ENCODE assay signal across 1 cellular context in the genomic region with DNA sequence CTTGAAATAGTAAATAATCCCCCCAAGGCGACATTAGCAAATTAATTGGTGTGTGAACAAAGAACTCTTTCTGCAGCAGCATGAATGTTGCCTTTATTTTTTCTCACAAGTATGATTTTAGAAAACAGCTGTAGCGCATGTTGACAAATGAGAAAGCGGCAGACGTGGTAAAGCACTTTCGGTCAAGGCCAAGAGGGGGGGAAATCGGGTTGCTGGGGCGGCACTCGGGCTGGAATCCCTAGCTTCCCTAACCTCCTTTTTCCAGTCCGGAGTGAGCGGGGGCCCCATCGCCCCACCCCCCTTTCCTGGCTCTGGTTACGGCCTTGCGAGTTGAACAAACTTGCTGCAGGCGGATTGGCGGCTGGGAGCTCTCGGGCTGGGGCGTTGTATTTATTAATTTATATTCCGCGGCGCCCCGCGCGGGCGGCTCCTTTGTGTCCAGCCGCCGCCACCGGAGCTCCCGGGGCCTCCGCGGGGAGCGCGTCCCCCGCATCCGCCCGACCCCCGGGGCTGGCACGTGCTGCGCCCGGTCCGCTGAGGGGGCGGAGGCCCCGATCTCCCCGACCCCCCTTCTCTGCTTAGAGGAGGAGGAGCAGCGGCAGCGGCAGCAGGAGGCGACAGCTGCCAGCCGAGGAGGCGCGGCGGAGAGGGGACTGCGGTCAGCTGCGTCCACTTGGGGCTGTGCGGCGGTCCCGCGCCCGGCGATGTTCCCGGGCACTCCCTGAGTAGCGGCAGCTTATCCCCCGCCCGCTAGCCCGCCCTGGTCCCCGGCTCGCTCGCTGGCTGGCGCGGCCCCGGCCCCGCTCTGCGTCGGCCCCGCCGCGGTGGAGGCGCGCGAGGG.
TF ChIP-seq lines count a peak whose summit lies in the region.

A gene with protein sequence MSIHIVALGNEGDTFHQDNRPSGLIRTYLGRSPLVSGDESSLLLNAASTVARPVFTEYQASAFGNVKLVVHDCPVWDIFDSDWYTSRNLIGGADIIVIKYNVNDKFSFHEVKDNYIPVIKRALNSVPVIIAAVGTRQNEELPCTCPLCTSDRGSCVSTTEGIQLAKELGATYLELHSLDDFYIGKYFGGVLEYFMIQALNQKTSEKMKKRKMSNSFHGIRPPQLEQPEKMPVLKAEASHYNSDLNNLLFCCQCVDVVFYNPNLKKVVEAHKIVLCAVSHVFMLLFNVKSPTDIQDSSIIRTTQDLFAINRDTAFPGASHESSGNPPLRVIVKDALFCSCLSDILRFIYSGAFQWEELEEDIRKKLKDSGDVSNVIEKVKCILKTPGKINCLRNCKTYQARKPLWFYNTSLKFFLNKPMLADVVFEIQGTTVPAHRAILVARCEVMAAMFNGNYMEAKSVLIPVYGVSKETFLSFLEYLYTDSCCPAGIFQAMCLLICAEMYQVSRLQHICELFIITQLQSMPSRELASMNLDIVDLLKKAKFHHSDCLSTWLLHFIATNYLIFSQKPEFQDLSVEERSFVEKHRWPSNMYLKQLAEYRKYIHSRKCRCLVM (plus strand): TSS at position 607 of the 841 bp plus-strand sequence. CDS start 347 bp downstream, outside the sequence.

TF ChIP-seq in SK-N-SH treated with all-trans-retinoic acid at 6 μM for 48 hours, 23 proteins besides CTCF, POLR2A, EP300 and RAD21 (continued from another document):
- TF ChIP-seq, protein P1, sequence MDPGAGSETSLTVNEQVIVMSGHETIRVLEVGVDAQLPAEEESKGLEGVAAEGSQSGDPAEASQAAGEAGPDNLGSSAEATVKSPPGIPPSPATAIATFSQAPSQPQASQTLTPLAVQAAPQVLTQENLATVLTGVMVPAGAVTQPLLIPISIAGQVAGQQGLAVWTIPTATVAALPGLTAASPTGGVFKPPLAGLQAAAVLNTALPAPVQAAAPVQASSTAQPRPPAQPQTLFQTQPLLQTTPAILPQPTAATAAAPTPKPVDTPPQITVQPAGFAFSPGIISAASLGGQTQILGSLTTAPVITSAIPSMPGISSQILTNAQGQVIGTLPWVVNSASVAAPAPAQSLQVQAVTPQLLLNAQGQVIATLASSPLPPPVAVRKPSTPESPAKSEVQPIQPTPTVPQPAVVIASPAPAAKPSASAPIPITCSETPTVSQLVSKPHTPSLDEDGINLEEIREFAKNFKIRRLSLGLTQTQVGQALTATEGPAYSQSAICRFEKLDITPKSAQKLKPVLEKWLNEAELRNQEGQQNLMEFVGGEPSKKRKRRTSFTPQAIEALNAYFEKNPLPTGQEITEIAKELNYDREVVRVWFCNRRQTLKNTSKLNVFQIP (CRISPR knock-in tag; IDR thresholded peaks at IDR 0.05; ENCODE audit: borderline replicate concordance, low read depth), result no peak
- TF ChIP-seq ZFP3 (CRISPR knock-in tag; IDR thresholded peaks at IDR 0.05) (no peak), ZNF70 (CRISPR knock-in tag; IDR thresholded peaks at IDR 0.05) (0 out of 2 replicates have a peak, but pooled peaks have one; percentile 6), BACH2 (CRISPR knock-in tag; IDR thresholded peaks at IDR 0.05; ENCODE audit: borderline replicate concordance) (no peak), ZNF565 (CRISPR knock-in tag; conservative IDR thresholded peaks at IDR 0.05; ENCODE audit: low read depth) (no peak), TOX (CRISPR knock-in tag; IDR thresholded peaks at IDR 0.05; ENCODE audit: borderline replicate concordance) (no peak), TCF4 (CRISPR knock-in tag; IDR thresholded peaks at IDR 0.05; ENCODE audit: borderline replicate concordance) (peak; percentile 37; the same call in 1 of the 2 replicates), RARB (CRISPR knock-in tag; IDR thresholded peaks at IDR 0.05) (no peak), ISL1 (CRISPR knock-in tag; IDR thresholded peaks at IDR 0.05) (0 out of 2 replicates have a peak, but pooled peaks have one; percentile 10), ZFP30 (CRISPR knock-in tag; IDR thresholded peaks at IDR 0.05) (no peak)
- TF ChIP-seq, protein P2, sequence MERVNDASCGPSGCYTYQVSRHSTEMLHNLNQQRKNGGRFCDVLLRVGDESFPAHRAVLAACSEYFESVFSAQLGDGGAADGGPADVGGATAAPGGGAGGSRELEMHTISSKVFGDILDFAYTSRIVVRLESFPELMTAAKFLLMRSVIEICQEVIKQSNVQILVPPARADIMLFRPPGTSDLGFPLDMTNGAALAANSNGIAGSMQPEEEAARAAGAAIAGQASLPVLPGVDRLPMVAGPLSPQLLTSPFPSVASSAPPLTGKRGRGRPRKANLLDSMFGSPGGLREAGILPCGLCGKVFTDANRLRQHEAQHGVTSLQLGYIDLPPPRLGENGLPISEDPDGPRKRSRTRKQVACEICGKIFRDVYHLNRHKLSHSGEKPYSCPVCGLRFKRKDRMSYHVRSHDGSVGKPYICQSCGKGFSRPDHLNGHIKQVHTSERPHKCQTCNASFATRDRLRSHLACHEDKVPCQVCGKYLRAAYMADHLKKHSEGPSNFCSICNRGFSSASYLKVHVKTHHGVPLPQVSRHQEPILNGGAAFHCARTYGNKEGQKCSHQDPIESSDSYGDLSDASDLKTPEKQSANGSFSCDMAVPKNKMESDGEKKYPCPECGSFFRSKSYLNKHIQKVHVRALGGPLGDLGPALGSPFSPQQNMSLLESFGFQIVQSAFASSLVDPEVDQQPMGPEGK (CRISPR knock-in tag; IDR thresholded peaks at IDR 0.05; ENCODE audit: borderline replicate concordance), result peak; percentile 96; the same call in 1 of the 2 replicates
- TF ChIP-seq, protein P3, sequence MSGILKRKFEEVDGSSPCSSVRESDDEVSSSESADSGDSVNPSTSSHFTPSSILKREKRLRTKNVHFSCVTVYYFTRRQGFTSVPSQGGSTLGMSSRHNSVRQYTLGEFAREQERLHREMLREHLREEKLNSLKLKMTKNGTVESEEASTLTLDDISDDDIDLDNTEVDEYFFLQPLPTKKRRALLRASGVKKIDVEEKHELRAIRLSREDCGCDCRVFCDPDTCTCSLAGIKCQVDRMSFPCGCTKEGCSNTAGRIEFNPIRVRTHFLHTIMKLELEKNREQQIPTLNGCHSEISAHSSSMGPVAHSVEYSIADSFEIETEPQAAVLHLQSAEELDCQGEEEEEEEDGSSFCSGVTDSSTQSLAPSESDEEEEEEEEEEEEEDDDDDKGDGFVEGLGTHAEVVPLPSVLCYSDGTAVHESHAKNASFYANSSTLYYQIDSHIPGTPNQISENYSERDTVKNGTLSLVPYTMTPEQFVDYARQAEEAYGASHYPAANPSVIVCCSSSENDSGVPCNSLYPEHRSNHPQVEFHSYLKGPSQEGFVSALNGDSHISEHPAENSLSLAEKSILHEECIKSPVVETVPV (CRISPR knock-in tag; IDR thresholded peaks at IDR 0.05), result no peak
- TF ChIP-seq, protein P4, sequence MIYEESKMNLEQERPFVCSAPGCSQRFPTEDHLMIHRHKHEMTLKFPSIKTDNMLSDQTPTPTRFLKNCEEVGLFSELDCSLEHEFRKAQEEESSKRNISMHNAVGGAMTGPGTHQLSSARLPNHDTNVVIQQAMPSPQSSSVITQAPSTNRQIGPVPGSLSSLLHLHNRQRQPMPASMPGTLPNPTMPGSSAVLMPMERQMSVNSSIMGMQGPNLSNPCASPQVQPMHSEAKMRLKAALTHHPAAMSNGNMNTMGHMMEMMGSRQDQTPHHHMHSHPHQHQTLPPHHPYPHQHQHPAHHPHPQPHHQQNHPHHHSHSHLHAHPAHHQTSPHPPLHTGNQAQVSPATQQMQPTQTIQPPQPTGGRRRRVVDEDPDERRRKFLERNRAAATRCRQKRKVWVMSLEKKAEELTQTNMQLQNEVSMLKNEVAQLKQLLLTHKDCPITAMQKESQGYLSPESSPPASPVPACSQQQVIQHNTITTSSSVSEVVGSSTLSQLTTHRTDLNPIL (CRISPR knock-in tag; IDR thresholded peaks at IDR 0.05; ENCODE audit: low read depth), result no peak
